In genomic region chr16:28495098-28495793, GRCh38 we compare ENCODE assay signal across 12 cellular contexts. TPM values are rescaled to one million over a fixed set of nuclear protein-coding genes. Genes with fewer than 3 reads are reported as not detected.
DNase-seq lines count a peak whose midpoint lies in the region; ATAC-seq and TF ChIP-seq lines count a peak whose summit lies in the region.
"Had no signal": no experiment of that assay in that cellular context is flagged by ENCODE, and none has a peak within 500 bp of the region (broad histone marks: within the 10 kb centered on the region; RNA-seq: fewer than 3 reads in every experiment).

No MANE protein-coding gene starts in this region.

- no peaks in the 10 kb centered on the region for H3K36me3 ChIP-seq in subcutaneous abdominal adipose tissue (ENCODE audit: control insufficient read depth in 5 of 5, insufficient read depth in 5 of 5, low read length in 5 of 5)

- H3K4me1 ChIP-seq in subcutaneous abdominal adipose tissue (ENCODE audit: control insufficient read depth in 5 of 5, insufficient read depth in 5 of 5, low read length in 5 of 5), result peaks cover 0 to 21% (median 14%) of the 10 kb centered on the region in 5 donors

- peaks cover 35% of the 10 kb centered on the region for H3K36me3 Mint-ChIP-seq in T-helper 2 cell treated with Interferon-gamma antibody and Interleukin-4, amounts not matched to agents 5 μg/mL and 100 μg/mL, for 36 hours (ENCODE audit: low read depth)
- no peaks in the 10 kb centered on the region for H3K36me3 Mint-ChIP-seq in activated CD4-positive, alpha-beta memory T cell treated with anti-CD3 and anti-CD28 coated beads for 36 hours

- intact Hi-C loops in activated CD4-positive, alpha-beta memory T cell treated with anti-CD3 and anti-CD28 coated beads for 36 hours (cut with micrococcal nuclease), result no loop called here

- peak overlapping the region in 4 of 5 donors; percentile 6 to 47 (median 26) for H3K4me3 ChIP-seq in subcutaneous abdominal adipose tissue (ENCODE audit: low read depth in 1 of 5, low read length in 5 of 5)
- H3K4me3 ChIP-seq: A549 had no signal

- peak overlapping the region; percentile 98 for H3K4me3 Mint-ChIP-seq in T-helper 2 cell treated with Interferon-gamma antibody and Interleukin-4, amounts not matched to agents 5 μg/mL and 100 μg/mL, for 36 hours
- H3K4me3 Mint-ChIP-seq in activated CD4-positive, alpha-beta memory T cell treated with anti-CD3 and anti-CD28 coated beads for 36 hours, result peak overlapping the region; percentile 75

- peak overlapping the region; percentile 97 for H3K27ac Mint-ChIP-seq in T-helper 2 cell treated with Interferon-gamma antibody and Interleukin-4, amounts not matched to agents 5 μg/mL and 100 μg/mL, for 36 hours
- peak overlapping the region; percentile 100 for H3K27ac Mint-ChIP-seq in activated CD4-positive, alpha-beta memory T cell treated with anti-CD3 and anti-CD28 coated beads for 36 hours

- TF ChIP-seq CTCF in GM20000 (IDR thresholded peaks at IDR 0.05; ENCODE audit: extremely low read depth, missing control alignments), result no peak

- H3K27ac ChIP-seq in layer of hippocampus (ENCODE audit: low read depth, low read length), result peak overlapping the region; percentile 59
- H3K27ac ChIP-seq in subcutaneous abdominal adipose tissue (ENCODE audit: low read depth, low read length), result no peak overlapping the region

- DNase-seq in T-helper 2 cell treated with Interferon-gamma antibody and Interleukin-4, amounts not matched to agents 5 μg/mL and 100 μg/mL, for 36 hours (ENCODE audit: low spot score), result no peak
- DNase-seq in T-helper 2 cell (no peak), GM20000 (ENCODE audit: low spot score) (no peak), NCI-H2107 (lab: John Stamatoyannopoulos, UW) (no peak)
- no peak for DNase-seq in activated CD4-positive, alpha-beta memory T cell treated with anti-CD3 and anti-CD28 coated beads for 36 hours
- DNase-seq: midbrain; NCI-H2081; stimulated activated CD4-positive, alpha-beta T cell treated with anti-CD3 and anti-CD28 coated beads, Interleukin-4, amount 100 ng/mL, for 4 hours had no signal

- no peaks in the 10 kb centered on the region for H3K27me3 Mint-ChIP-seq in T-helper 2 cell treated with Interferon-gamma antibody and Interleukin-4, amounts not matched to agents 5 μg/mL and 100 μg/mL, for 36 hours (ENCODE audit: low read depth)
- H3K27me3 Mint-ChIP-seq in activated CD4-positive, alpha-beta memory T cell treated with anti-CD3 and anti-CD28 coated beads for 36 hours, result no peaks in the 10 kb centered on the region

- no peaks in the 10 kb centered on the region for H3K9me3 Mint-ChIP-seq in T-helper 2 cell treated with Interferon-gamma antibody and Interleukin-4, amounts not matched to agents 5 μg/mL and 100 μg/mL, for 36 hours
- no peaks in the 10 kb centered on the region for H3K9me3 Mint-ChIP-seq in activated CD4-positive, alpha-beta memory T cell treated with anti-CD3 and anti-CD28 coated beads for 36 hours

- CTCF ChIA-PET in activated CD4-positive, alpha-beta memory T cell treated with anti-CD3 and anti-CD28 coated beads for 36 hours (lab: Charles Lee), result no interaction called here

- H3K4me1 Mint-ChIP-seq in T-helper 2 cell treated with Interferon-gamma antibody and Interleukin-4, amounts not matched to agents 5 μg/mL and 100 μg/mL, for 36 hours (ENCODE audit: low read depth), result peaks cover 49% of the 10 kb centered on the region
- peaks cover 50% of the 10 kb centered on the region for H3K4me1 Mint-ChIP-seq in activated CD4-positive, alpha-beta memory T cell treated with anti-CD3 and anti-CD28 coated beads for 36 hours (ENCODE audit: low read depth)

- H3K9me3 ChIP-seq in subcutaneous abdominal adipose tissue (ENCODE audit: control insufficient read depth in 5 of 5, low read length in 5 of 5), result no peaks in the 10 kb centered on the region
- H3K9me3 ChIP-seq: A549 had no signal

- POLR2A ChIA-PET in activated CD4-positive, alpha-beta memory T cell treated with anti-CD3 and anti-CD28 coated beads for 36 hours (lab: Charles Lee), result no interaction called here

- H3K9ac ChIP-seq in subcutaneous abdominal adipose tissue (ENCODE audit: low read length in 5 of 5), result peak overlapping the region in 2 of 5 donors; percentile 25 to 59

- H3K27me3 ChIP-seq in layer of hippocampus (ENCODE audit: control insufficient read depth, insufficient read depth, low read length) (no peaks in the 10 kb centered on the region), subcutaneous abdominal adipose tissue (ENCODE audit: control insufficient read depth in 5 of 5, insufficient read depth in 4 of 5, low read length in 5 of 5) (peaks cover 0 to 12% (median 2%) of the 10 kb centered on the region in 5 donors)

- no peak for ATAC-seq in GM19023 (IDR thresholded peaks at IDR 0.05; ENCODE audit: unreplicated experiment)
- ATAC-seq: A549 had no signal

RNA-seq across cellular contexts. Expression of gene APOBR, which starts 0.8 kb away (rescaled TPM):
- total RNA-seq in activated CD4-positive, alpha-beta memory T cell treated with anti-CD3 and anti-CD28 coated beads for 36 hours, result 1 to 10 TPM; 2.9 to 3.1 TPM

RNA-seq across cellular contexts. Expression of gene CLN3, which starts 3.4 kb away (rescaled TPM):
- total RNA-seq in activated CD4-positive, alpha-beta memory T cell treated with anti-CD3 and anti-CD28 coated beads for 36 hours, result 10 to 100 TPM; 17.0 to 17.4 TPM

RNA-seq across cellular contexts. Expression of gene IL27, which starts 11.4 kb away (rescaled TPM):
- total RNA-seq in activated CD4-positive, alpha-beta memory T cell treated with anti-CD3 and anti-CD28 coated beads for 36 hours, result not detected

RNA-seq across cellular contexts. Expression of gene NPIPB7, which starts 23.1 kb away (rescaled TPM):
- total RNA-seq in activated CD4-positive, alpha-beta memory T cell treated with anti-CD3 and anti-CD28 coated beads for 36 hours, result not detected

RNA-seq across cellular contexts. Expression of gene NUPR1, which starts 43.5 kb away (rescaled TPM):
- total RNA-seq in activated CD4-positive, alpha-beta memory T cell treated with anti-CD3 and anti-CD28 coated beads for 36 hours, result not detected
